ENCODE assay signal across 19 cellular contexts in the genomic region with DNA sequence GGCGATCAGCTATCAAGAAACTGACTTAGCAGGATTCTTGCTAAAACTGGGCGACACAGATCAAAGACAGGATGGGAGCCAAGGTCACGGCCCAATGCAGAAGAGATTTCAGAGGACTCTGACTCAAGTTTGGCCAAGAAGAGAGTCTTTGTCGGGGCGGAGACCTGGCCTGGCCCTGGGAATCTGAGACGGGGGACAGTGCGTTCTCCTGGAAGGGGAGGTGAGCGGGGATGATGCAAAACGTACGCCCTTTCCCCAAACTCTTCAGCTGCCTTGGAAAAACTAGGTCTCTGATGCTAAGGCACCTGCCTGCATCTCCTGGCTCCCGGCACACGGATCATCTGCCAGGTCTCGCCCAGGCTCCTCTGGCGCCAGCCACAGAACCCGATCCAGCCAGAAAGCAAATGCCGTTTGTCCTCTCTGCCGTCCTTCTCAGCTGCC. TPM values are rescaled to one million over a fixed set of nuclear protein-coding genes. Genes with fewer than 3 reads are reported as not detected.
DNase-seq lines count a peak whose midpoint lies in the region; ATAC-seq and TF ChIP-seq lines count a peak whose summit lies in the region.
"Had no signal": no experiment of that assay in that cellular context is flagged by ENCODE, and none has a peak within 500 bp of the region (broad histone marks: within the 10 kb centered on the region; RNA-seq: fewer than 3 reads in every experiment).

No MANE protein-coding gene starts in this region.

- H2AFZ ChIP-seq in parathyroid adenoma, result peak overlapping the region; percentile 77

- POLR2A ChIA-PET in activated naive CD8-positive, alpha-beta T cell treated with anti-CD3 and anti-CD28 coated beads, Interleukin-2, amount 10 ng/mL, durations not matched to agents 7 days and 5 days (lab: Charles Lee), result interaction anchor here (0.7 kb wide), 1 partner anchor 59 kb away, joined by 3 read pairs; no protein-coding TSS in a partner anchor

- no peak for ATAC-seq in activated naive CD8-positive, alpha-beta T cell treated with anti-CD3 and anti-CD28 coated beads, Interleukin-2, amount 10 ng/mL, durations not matched to agents 7 days and 5 days (ENCODE audit: low read depth)
- no peak for ATAC-seq in activated naive CD8-positive, alpha-beta T cell treated with anti-CD3 and anti-CD28 coated beads, Interleukin-2, amount 50 U/mL, for 24 hours
- ATAC-seq: GM12878 had no signal

- H3K36me3 ChIP-seq in parathyroid adenoma (ENCODE audit: control insufficient read depth, insufficient read depth, low read length) (no peaks in the 10 kb centered on the region), uterus (no peaks in the 10 kb centered on the region)
- H3K36me3 ChIP-seq: SJCRH30 had no signal

- no peaks in the 10 kb centered on the region for H3K27me3 Mint-ChIP-seq in activated naive CD8-positive, alpha-beta T cell treated with anti-CD3 and anti-CD28 coated beads, Interleukin-2, amount 10 ng/mL, durations not matched to agents 7 days and 5 days
- no peaks in the 10 kb centered on the region for H3K27me3 Mint-ChIP-seq in activated naive CD8-positive, alpha-beta T cell treated with anti-CD3 and anti-CD28 coated beads, Interleukin-2, amount 50 U/mL, for 24 hours
- H3K27me3 Mint-ChIP-seq in progenitor cell of endocrine pancreas, result no peaks in the 10 kb centered on the region
- H3K27me3 Mint-ChIP-seq: CD4-positive, CD25-positive, alpha-beta regulatory T cell; IgD-negative memory B cell had no signal

- H3K4me2 ChIP-seq in parathyroid adenoma (ENCODE audit: low read length), result peak overlapping the region; percentile 7

- TF ChIP-seq CTCF in parathyroid adenoma (IDR thresholded peaks at IDR 0.05), result no peak
- TF ChIP-seq CTCF in uterus (IDR thresholded peaks at IDR 0.05), result no peak
- TF ChIP-seq CTCF in progenitor cell of endocrine pancreas (IDR thresholded peaks at IDR 0.05; ENCODE audit: unreplicated experiment), result no peak

- no peak overlapping the region for H3K9ac ChIP-seq in parathyroid adenoma

- intact Hi-C loops in uterus (cut with DNase I; ENCODE audit: low total_unique reads), result no loop called here

- H3K79me2 ChIP-seq in parathyroid adenoma, result no peaks in the 10 kb centered on the region

- H3K4me1 ChIP-seq in parathyroid adenoma (peaks cover 11% of the 10 kb centered on the region), uterus (no peaks in the 10 kb centered on the region)

- H3K27ac ChIP-seq in parathyroid adenoma, result peak overlapping the region; percentile 78
- H3K27ac ChIP-seq in uterus, result peak overlapping the region in 1 of 2 donors; percentile 38
- H3K27ac ChIP-seq: SJCRH30 had no signal

- no peaks in the 10 kb centered on the region for H3K36me3 Mint-ChIP-seq in activated naive CD8-positive, alpha-beta T cell treated with anti-CD3 and anti-CD28 coated beads, Interleukin-2, amount 10 ng/mL, durations not matched to agents 7 days and 5 days
- no peaks in the 10 kb centered on the region for H3K36me3 Mint-ChIP-seq in activated naive CD8-positive, alpha-beta T cell treated with anti-CD3 and anti-CD28 coated beads, Interleukin-2, amount 50 U/mL, for 24 hours (ENCODE audit: low read depth)
- H3K36me3 Mint-ChIP-seq in progenitor cell of endocrine pancreas (ENCODE audit: insufficient read depth), result no peaks in the 10 kb centered on the region
- H3K36me3 Mint-ChIP-seq: CD4-positive, CD25-positive, alpha-beta regulatory T cell; IgD-negative memory B cell had no signal

- peaks cover 2% of the 10 kb centered on the region for H3K4me1 Mint-ChIP-seq in activated naive CD8-positive, alpha-beta T cell treated with anti-CD3 and anti-CD28 coated beads, Interleukin-2, amount 10 ng/mL, durations not matched to agents 7 days and 5 days
- H3K4me1 Mint-ChIP-seq in activated naive CD8-positive, alpha-beta T cell treated with anti-CD3 and anti-CD28 coated beads, Interleukin-2, amount 50 U/mL, for 24 hours, result no peaks in the 10 kb centered on the region
- H3K4me1 Mint-ChIP-seq in progenitor cell of endocrine pancreas (ENCODE audit: low read depth), result no peaks in the 10 kb centered on the region
- H3K4me1 Mint-ChIP-seq: CD4-positive, CD25-positive, alpha-beta regulatory T cell; IgD-negative memory B cell had no signal

- no peak for DNase-seq in activated naive CD8-positive, alpha-beta T cell treated with anti-CD3 and anti-CD28 coated beads, Interleukin-2, amount 10 ng/mL, durations not matched to agents 7 days and 5 days
- no peak for DNase-seq in activated naive CD8-positive, alpha-beta T cell treated with anti-CD3 and anti-CD28 coated beads, Interleukin-2, amount 50 U/mL, for 24 hours
- DNase-seq in glomerular visceral epithelial cell (ENCODE audit: extremely low spot score) (peak; percentile 27), uterus (peak; percentile 68 to 77), islet precursor cell (no peak), progenitor cell of endocrine pancreas (ENCODE audit: low spot score, unreplicated experiment) (no peak), NCI-H226 (no peak)
- DNase-seq: Calu3; CD4-positive, CD25-positive, alpha-beta regulatory T cell; MV-4-11; NCI-H1436 treated with DMSO at 0.1 percent for 48 hours; NCI-H2081 treated with DMSO at 0.1 percent for 48 hours; NCI-H446 treated with DMSO at 0.1 percent for 48 hours; NCI-H82; SJCRH30 had no signal

- no peaks in the 10 kb centered on the region for H3K9me3 Mint-ChIP-seq in activated naive CD8-positive, alpha-beta T cell treated with anti-CD3 and anti-CD28 coated beads, Interleukin-2, amount 10 ng/mL, durations not matched to agents 7 days and 5 days
- no peaks in the 10 kb centered on the region for H3K9me3 Mint-ChIP-seq in activated naive CD8-positive, alpha-beta T cell treated with anti-CD3 and anti-CD28 coated beads, Interleukin-2, amount 50 U/mL, for 24 hours
- H3K9me3 Mint-ChIP-seq in progenitor cell of endocrine pancreas (ENCODE audit: low read depth), result no peaks in the 10 kb centered on the region
- H3K9me3 Mint-ChIP-seq: CD4-positive, CD25-positive, alpha-beta regulatory T cell; IgD-negative memory B cell had no signal

- H3K27ac Mint-ChIP-seq in activated naive CD8-positive, alpha-beta T cell treated with anti-CD3 and anti-CD28 coated beads, Interleukin-2, amount 10 ng/mL, durations not matched to agents 7 days and 5 days, result peak overlapping the region; percentile 60
- no peak overlapping the region for H3K27ac Mint-ChIP-seq in activated naive CD8-positive, alpha-beta T cell treated with anti-CD3 and anti-CD28 coated beads, Interleukin-2, amount 50 U/mL, for 24 hours
- no peak overlapping the region for H3K27ac Mint-ChIP-seq in progenitor cell of endocrine pancreas

- no peak for TF ChIP-seq POLR2A in uterus (IDR thresholded peaks at IDR 0.05)

- no peaks in the 10 kb centered on the region for H3K27me3 ChIP-seq in parathyroid adenoma (ENCODE audit: control insufficient read depth, insufficient read depth, low read length)
- H3K27me3 ChIP-seq in uterus, result no peaks in the 10 kb centered on the region

- no peak overlapping the region for H3K4me3 Mint-ChIP-seq in activated naive CD8-positive, alpha-beta T cell treated with anti-CD3 and anti-CD28 coated beads, Interleukin-2, amount 10 ng/mL, durations not matched to agents 7 days and 5 days
- H3K4me3 Mint-ChIP-seq in activated naive CD8-positive, alpha-beta T cell treated with anti-CD3 and anti-CD28 coated beads, Interleukin-2, amount 50 U/mL, for 24 hours, result no peak overlapping the region
- no peak overlapping the region for H3K4me3 Mint-ChIP-seq in progenitor cell of endocrine pancreas (ENCODE audit: low read depth)
- H3K4me3 Mint-ChIP-seq: CD4-positive, CD25-positive, alpha-beta regulatory T cell; IgD-negative memory B cell had no signal

- H3K9me3 ChIP-seq in parathyroid adenoma (ENCODE audit: control insufficient read depth, low read length), result no peaks in the 10 kb centered on the region
- H3K9me3 ChIP-seq in uterus, result no peaks in the 10 kb centered on the region
- H3K9me3 ChIP-seq: SJCRH30 had no signal

- H3K4me3 ChIP-seq in parathyroid adenoma (ENCODE audit: low read depth, low read length) (peak overlapping the region; percentile 32), uterus (no peak overlapping the region)
- H3K4me3 ChIP-seq: GM12878, SJCRH30 had no signal

RNA-seq across cellular contexts. Expression of gene MVB12A, which starts 9.8 kb away (rescaled TPM):
- total RNA-seq in activated naive CD8-positive, alpha-beta T cell treated with anti-CD3 and anti-CD28 coated beads, Interleukin-2, amount 10 ng/mL, durations not matched to agents 7 days and 5 days, result 10 to 100 TPM; 34.1 to 40.3 TPM
- total RNA-seq in uterus (10 to 100 TPM in 3 of 4 donors, 1 to 10 TPM in 1; 3.8 to 46.7 (median 26.5) TPM), progenitor cell of endocrine pancreas (50.7 and 56.6 TPM in 2 replicates)

RNA-seq across cellular contexts. Expression of gene TMEM221, which starts 18.8 kb away (rescaled TPM):
- not detected for total RNA-seq in activated naive CD8-positive, alpha-beta T cell treated with anti-CD3 and anti-CD28 coated beads, Interleukin-2, amount 10 ng/mL, durations not matched to agents 7 days and 5 days
- total RNA-seq in uterus, result 10 to 100 TPM in 1 of 4 donors, 1 to 10 TPM in 2, not detected in 1; 2.2 to 16.5 (median 3.9) TPM
- 3.6 and 4.5 TPM in 2 replicates for total RNA-seq in progenitor cell of endocrine pancreas
- total RNA-seq: CD4-positive, CD25-positive, alpha-beta regulatory T cell; GM12878; HT1080 had no signal

RNA-seq across cellular contexts. Expression of gene BST2, which starts 24.3 kb away (rescaled TPM):
- total RNA-seq in activated naive CD8-positive, alpha-beta T cell treated with anti-CD3 and anti-CD28 coated beads, Interleukin-2, amount 10 ng/mL, durations not matched to agents 7 days and 5 days, result 100 to 1,000 TPM; 197 to 201 TPM
- total RNA-seq in uterus (100 to 1,000 TPM in 3 of 4 donors, 10 to 100 TPM in 1; 84.6 to 267 (median 195) TPM), progenitor cell of endocrine pancreas (0.60 and 0.67 TPM in 2 replicates)
- total RNA-seq: HT1080 had no signal

RNA-seq across cellular contexts. Expression of gene NXNL1, which starts 31.0 kb away (rescaled TPM):
- not detected for total RNA-seq in activated naive CD8-positive, alpha-beta T cell treated with anti-CD3 and anti-CD28 coated beads, Interleukin-2, amount 10 ng/mL, durations not matched to agents 7 days and 5 days
- total RNA-seq in uterus, result not detected
- total RNA-seq in progenitor cell of endocrine pancreas, result not detected in 2 replicates
- total RNA-seq: Calu3; CD4-positive, CD25-positive, alpha-beta regulatory T cell; GM12878; HT1080; SJCRH30 had no signal

RNA-seq across cellular contexts. Expression of gene CCDC194, which starts 35.7 kb away (rescaled TPM):
- total RNA-seq in activated naive CD8-positive, alpha-beta T cell treated with anti-CD3 and anti-CD28 coated beads, Interleukin-2, amount 10 ng/mL, durations not matched to agents 7 days and 5 days, result 1 to 10 TPM; 4.7 to 5.4 TPM
- total RNA-seq in uterus, result 1 to 10 TPM in 1 of 4 donors, not detected in 3; 2.5 TPM
- not detected in 2 replicates for total RNA-seq in progenitor cell of endocrine pancreas
- total RNA-seq: Calu3, HT1080, SJCRH30 had no signal

Comparison
In these comparisons a context has a peak if more than half of its experiments do, and no peak if none do; other contexts are left out.
1. DNase-seq: peak in glomerular visceral epithelial cell (single experiment) and uterus (2 of 2); none in activated naive CD8-positive, alpha-beta T cell treated with anti-CD3 and anti-CD28 coated beads, Interleukin-2, amount 10 ng/mL, durations not matched to agents 7 days and 5 days (single experiment), activated naive CD8-positive, alpha-beta T cell treated with anti-CD3 and anti-CD28 coated beads, Interleukin-2, amount 50 U/mL, for 24 hours (single experiment), islet precursor cell (single experiment), progenitor cell of endocrine pancreas (single experiment) and NCI-H226 (single experiment).
2. RNA of gene BST2, which starts 24.3 kb away (total RNA-seq): 84.6 to 267 TPM in uterus and 197 to 201 TPM in activated naive CD8-positive, alpha-beta T cell treated with anti-CD3 and anti-CD28 coated beads, Interleukin-2, amount 10 ng/mL, durations not matched to agents 7 days and 5 days; 0.60 to 0.67 TPM in progenitor cell of endocrine pancreas; every median in the first group is over 10 times any median in the second.